Comparison of ENCODE assay signal across 2 cellular contexts in genomic region chr2:216344958-216345315, GRCh38.
TF ChIP-seq lines count a peak whose summit lies in the region.

No MANE protein-coding gene starts in this region.

TF ChIP-seq in GM23338, 12 proteins besides CTCF, POLR2A, EP300 and RAD21:
- TF ChIP-seq REST (IDR thresholded peaks at IDR 0.05; ENCODE audit: unreplicated experiment), result no peak
- TF ChIP-seq EZH2 (IDR thresholded peaks at IDR 0.05; ENCODE audit: low read depth, unreplicated experiment), result no peak
- TF ChIP-seq STAT1 (IDR thresholded peaks at IDR 0.05; ENCODE audit: unreplicated experiment), result no peak
- TF ChIP-seq CREB1 (CRISPR knock-in tag; IDR thresholded peaks at IDR 0.05; ENCODE audit: low read depth), result no peak
- no peak for TF ChIP-seq ZNF462 (CRISPR knock-in tag; IDR thresholded peaks at IDR 0.05)
- TF ChIP-seq POLR2AphosphoS5 (IDR thresholded peaks at IDR 0.05; ENCODE audit: low read depth), result no peak
- no peak for TF ChIP-seq NANOG (IDR thresholded peaks at IDR 0.05; ENCODE audit: borderline replicate concordance)
- no peak for TF ChIP-seq EZH2phosphoT487 (IDR thresholded peaks at IDR 0.05; ENCODE audit: unreplicated experiment)
- TF ChIP-seq JUNB (IDR thresholded peaks at IDR 0.05; ENCODE audit: unreplicated experiment), result no peak
- no peak for TF ChIP-seq ETS1 (IDR thresholded peaks at IDR 0.05)
- TF ChIP-seq ZNF114 (CRISPR knock-in tag; IDR thresholded peaks at IDR 0.05), result no peak
- no peak for TF ChIP-seq ZNF331 (CRISPR knock-in tag; IDR thresholded peaks at IDR 0.05; ENCODE audit: low read depth)

TF ChIP-seq in WTC11, 78 proteins besides CTCF, POLR2A, EP300 and RAD21 (continued from another document):
- TF ChIP-seq CREB1 (CRISPR knock-in tag; IDR thresholded peaks at IDR 0.05) (no peak), SMAD3 (CRISPR knock-in tag; IDR thresholded peaks at IDR 0.05; ENCODE audit: borderline replicate concordance) (no peak), KAT7 (CRISPR knock-in tag; IDR thresholded peaks at IDR 0.05; ENCODE audit: borderline replicate concordance) (no peak), ZNF121 (CRISPR knock-in tag; IDR thresholded peaks at IDR 0.05) (no peak), NR2C2 (CRISPR knock-in tag; IDR thresholded peaks at IDR 0.05) (no peak), NR3C1 (CRISPR knock-in tag; conservative IDR thresholded peaks at IDR 0.05; ENCODE audit: low read depth) (no peak), SP1 (CRISPR knock-in tag; conservative IDR thresholded peaks at IDR 0.05) (no peak)
